8 cellular contexts compared by ENCODE assay signal in genomic region chr17:75588546-75589016, GRCh38. TPM values are rescaled to one million over a fixed set of nuclear protein-coding genes. Genes with fewer than 3 reads are reported as not detected.
DNase-seq lines count a peak whose midpoint lies in the region; ATAC-seq and TF ChIP-seq lines count a peak whose summit lies in the region.

No MANE protein-coding gene starts in this region.

- H3K9me3 Mint-ChIP-seq in WTC11: peaks cover 11% of the 10 kb centered on the region
- no peaks in the 10 kb centered on the region for H3K9me3 Mint-ChIP-seq in endothelial cell (ENCODE audit: unreplicated experiment)

- H3K4me1 ChIP-seq in HEK293 (ENCODE audit: control insufficient read depth, insufficient read depth, low read length) (peaks cover 2% of the 10 kb centered on the region; the same call in 1 of the 2 replicates), heart right ventricle (peaks cover 9 to 31% (median 21%) of the 10 kb centered on the region in 9 donors), rectal smooth muscle tissue (ENCODE audit: control insufficient read depth, insufficient read depth, low read length) (peaks cover 6% of the 10 kb centered on the region)

- H3K27me3 Mint-ChIP-seq in WTC11 (ENCODE audit: low read depth): peaks cover 25% of the 10 kb centered on the region
- peaks cover 10% of the 10 kb centered on the region for H3K27me3 Mint-ChIP-seq in endothelial cell (ENCODE audit: unreplicated experiment)

- H3K27ac ChIP-seq in HEK293 (ENCODE audit: extremely low read depth, low read depth, low read length) (peak overlapping the region; percentile 46; the same call in 1 of the 2 replicates), heart right ventricle (peak overlapping the region; percentile 92 to 99 (median 96)), rectal smooth muscle tissue (ENCODE audit: low read depth, low read length) (peak overlapping the region; percentile 86)

- no peaks in the 10 kb centered on the region for H3K36me3 ChIP-seq in HEK293 (ENCODE audit: control insufficient read depth in 2 of 2, insufficient read depth in 1 of 2, low read length in 2 of 2)
- peaks cover 0 to 18% (median 0%) of the 10 kb centered on the region in 9 donors for H3K36me3 ChIP-seq in heart right ventricle
- H3K36me3 ChIP-seq in rectal smooth muscle tissue (ENCODE audit: control insufficient read depth, insufficient read depth, low read length): no peaks in the 10 kb centered on the region

- H3K27me3 ChIP-seq in heart right ventricle (peaks cover 0 to 8% (median 0%) of the 10 kb centered on the region in 7 donors), rectal smooth muscle tissue (ENCODE audit: control insufficient read depth, insufficient read depth, low read length) (no peaks in the 10 kb centered on the region)

- ATAC-seq in WTC11: no peak
- peak in 7 of 8 donors; percentile 0 to 21 (median 7) for ATAC-seq in heart right ventricle

- H3K4me3 Mint-ChIP-seq in WTC11 (peak overlapping the region; percentile 65), endothelial cell (ENCODE audit: unreplicated experiment) (no peak overlapping the region)

- H3K4me1 Mint-ChIP-seq in WTC11 (peaks cover 5% of the 10 kb centered on the region), endothelial cell (ENCODE audit: unreplicated experiment) (no peaks in the 10 kb centered on the region)

- H3K27ac Mint-ChIP-seq in WTC11 (no peak overlapping the region), endothelial cell (ENCODE audit: unreplicated experiment) (no peak overlapping the region)

- POLR2A ChIA-PET in HEK293 (lab: Yijun Ruan, JAX) (interaction anchor here (0.6 kb wide), 1 partner anchor 46 kb away, joined by 3 read pairs; no protein-coding TSS in a partner anchor), WTC11 (lab: Charles Lee) (interaction anchor here (0.6 to 1.1 kb wide), 3 partner anchors 62 to 161 kb away, joined by 3 to 5 read pairs (median 4); no protein-coding TSS in a partner anchor)

- H3K9ac ChIP-seq in rectal smooth muscle tissue (ENCODE audit: low read length): peak overlapping the region; percentile 80

- H3K9me3 ChIP-seq in HEK293 (ENCODE audit: control insufficient read depth, insufficient read depth, low read depth, low read length) (no peaks in the 10 kb centered on the region), heart right ventricle (no peaks in the 10 kb centered on the region)

- CTCF ChIA-PET in HEK293 (lab: Yijun Ruan, JAX): interaction anchor here (0.5 to 1.2 kb wide), 8 partner anchors 9 to 160 kb away, joined by 3 to 7 read pairs (median 4); no protein-coding TSS in a partner anchor
- CTCF ChIA-PET in WTC11 (lab: Charles Lee): interaction anchor here (0.6 to 8.9 kb wide), 28 partner anchors 9 to 318 kb away, joined by 3 to 52 read pairs (median 4); partner anchors contain the start of genes LLGL2, MIF4GD, SLC25A19 and SMIM5

- no peak overlapping the region for H3K4me3 ChIP-seq in HEK293 (ENCODE audit: low read depth, low read length)
- H3K4me3 ChIP-seq in heart right ventricle: peak overlapping the region; percentile 43 to 89 (median 74)
- H3K4me3 ChIP-seq in rectal smooth muscle tissue (ENCODE audit: low read length): peak overlapping the region; percentile 74

- TF ChIP-seq CTCF in HEK293 (tag by site-specific recombination; IDR thresholded peaks at IDR 0.05): no peak
- TF ChIP-seq CTCF in WTC11 (IDR thresholded peaks at IDR 0.05): no peak
- no peak for TF ChIP-seq CTCF in heart right ventricle (IDR thresholded peaks at IDR 0.05)
- TF ChIP-seq CTCF in endothelial cell (IDR thresholded peaks at IDR 0.05; ENCODE audit: unreplicated experiment): no peak

- H3K36me3 Mint-ChIP-seq in WTC11 (peaks cover 3% of the 10 kb centered on the region; the same call in 1 of the 2 replicates), endothelial cell (ENCODE audit: low read depth, unreplicated experiment) (no peaks in the 10 kb centered on the region)

- intact Hi-C loops in heart right ventricle (cut with DNase I): loop anchor here in 8 of 10 donors (2.0 to 10.0 kb wide), 4 partner anchors 64 to 164 kb away; partner anchors contain the start of genes CASKIN2 (in 5 of the 8), TSEN54 (in 5 of the 8) and LLGL2 (in 1 of the 8)

- TF ChIP-seq POLR2A in erythroblast (IDR thresholded peaks at IDR 0.05; ENCODE audit: low read length): no peak

- 3 to 5% methylated on average over 55 to 56 of the region's 56 CpGs for WGBS in heart right ventricle, 2 donors

- DNase-seq in COLO668 (lab: John Stamatoyannopoulos, UW; ENCODE audit: unreplicated experiment) (peak; percentile 60), WTC11 (ENCODE audit: low spot score) (peak; percentile 46), heart right ventricle (peak; percentile 33 to 67), NCI-H2227 treated with DMSO at 0.1 percent for 48 hours (lab: John Stamatoyannopoulos, UW) (no peak), endothelial cell (ENCODE audit: low spot score) (no peak), erythroblast (lab: John Stamatoyannopoulos, UW) (no peak)

TF ChIP-seq in HEK293, 187 proteins besides CTCF, POLR2A, EP300 and RAD21:
- TF ChIP-seq ZNF140 (tag by site-specific recombination; IDR thresholded peaks at IDR 0.05) (no peak), ZNF473 (tag by site-specific recombination; IDR thresholded peaks at IDR 0.05) (no peak), KLF17 (tag by site-specific recombination; IDR thresholded peaks at IDR 0.05) (no peak)

TF ChIP-seq in WTC11, 78 proteins besides CTCF, POLR2A, EP300 and RAD21 (continues in another document):
- TF ChIP-seq TEAD1 (CRISPR knock-in tag; IDR thresholded peaks at IDR 0.05): peak; percentile 69; the same call in 1 of the 2 replicates
- TF ChIP-seq ATF2 (CRISPR knock-in tag; IDR thresholded peaks at IDR 0.05; ENCODE audit: borderline replicate concordance, low read depth): no peak
- 0 out of 2 replicates have a peak, but pooled peaks have one; percentile 39 for TF ChIP-seq ATF1 (CRISPR knock-in tag; IDR thresholded peaks at IDR 0.05)
- TF ChIP-seq ZNF281 (CRISPR knock-in tag; IDR thresholded peaks at IDR 0.05): 0 out of 2 replicates have a peak, but pooled peaks have one; percentile 12
- TF ChIP-seq ATF6 (CRISPR knock-in tag; IDR thresholded peaks at IDR 0.05): peak; percentile 52; the same call in 1 of the 2 replicates
- no peak for TF ChIP-seq ZNF671 (CRISPR knock-in tag; IDR thresholded peaks at IDR 0.05)
- TF ChIP-seq SOX15 (CRISPR knock-in tag; IDR thresholded peaks at IDR 0.05): no peak

RNA-seq across cellular contexts. Expression of gene MYO15B, which starts 1.0 kb away (rescaled TPM):
- 35.6 to 51.1 TPM (median 51.0 TPM) in 3 replicates for total RNA-seq in WTC11 (2021)
- total RNA-seq in heart right ventricle: 10 to 100 TPM; 27.9 to 62.2 (median 45.8) TPM
- polyA plus RNA-seq in heart right ventricle: 100 to 1,000 TPM in 1 of 2 donors, 10 to 100 TPM in 1; 30.8 to 205 TPM
- 224 TPM for total RNA-seq in endothelial cell (ENCODE audit: unreplicated experiment)

RNA-seq across cellular contexts. Expression of gene SMIM5, which starts 44.7 kb away (rescaled TPM):
- total RNA-seq in WTC11 (2021) (0.05 TPM in 1 of 3 replicates, not detected in the others), heart right ventricle (10 to 100 TPM in 2 of 10 donors, 1 to 10 TPM in 8; 1.9 to 14.2 (median 6.5) TPM), endothelial cell (ENCODE audit: unreplicated experiment) (1.1 TPM)
- 10 to 100 TPM in 1 of 2 donors, 1 to 10 TPM in 1; 3.1 to 19.2 TPM for polyA plus RNA-seq in heart right ventricle

Comparison
In these comparisons a context has a peak if more than half of its experiments do, and no peak if none do; other contexts are left out.
1. DNase-seq: peak in COLO668 (single experiment), WTC11 (single experiment) and heart right ventricle (2 of 2); none in NCI-H2227 treated with DMSO at 0.1 percent for 48 hours (single experiment), endothelial cell (single experiment) and erythroblast (0 of 2).
2. H3K27ac ChIP-seq: peak in every context shown above with its lines; median percentile 96 in heart right ventricle; 86 in rectal smooth muscle tissue; 46 in HEK293.